Comparison of ENCODE assay signal across 1 cellular context in the genomic region with DNA sequence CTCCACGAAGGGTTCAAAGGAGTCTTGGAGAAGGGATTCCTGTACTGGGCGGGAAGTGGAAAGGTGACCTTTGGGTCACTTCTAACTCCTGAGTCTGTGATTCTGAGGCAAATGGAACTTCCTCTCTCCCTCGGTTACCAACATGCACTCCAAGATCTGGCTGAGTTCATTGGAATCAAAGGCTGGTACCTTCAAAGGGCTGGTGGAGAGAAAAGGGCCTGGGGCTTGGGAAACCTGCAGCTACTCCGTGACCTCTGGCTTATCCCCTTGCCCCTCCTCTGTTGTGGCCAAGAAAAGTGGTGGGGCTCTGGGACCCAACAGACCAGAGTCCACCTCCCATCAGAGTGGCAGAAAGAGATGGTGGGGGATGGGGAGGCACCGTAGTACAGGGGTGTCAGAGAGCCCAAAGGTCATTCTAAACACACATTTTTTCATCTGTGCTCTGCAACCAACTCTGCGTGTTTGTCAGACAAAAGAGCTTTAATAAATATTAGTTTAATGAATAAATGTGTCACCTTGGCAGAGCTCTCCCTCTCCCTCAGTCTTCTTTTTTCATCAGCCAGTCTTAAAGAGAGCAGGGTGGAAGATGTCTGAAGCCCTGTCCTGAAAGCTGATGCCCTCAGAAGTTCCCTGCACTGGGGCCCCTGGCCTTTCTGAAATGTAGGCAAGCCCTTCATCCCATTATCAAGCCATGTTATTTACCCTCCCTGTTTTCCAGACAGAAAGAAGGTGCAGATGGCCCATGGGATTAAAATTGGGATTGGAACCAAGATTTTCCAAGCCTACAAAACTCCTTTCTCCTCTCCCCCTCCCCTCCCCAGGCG.
TF ChIP-seq lines count a peak whose summit lies in the region.

No MANE protein-coding gene starts in this region.

TF ChIP-seq in HepG2, 621 proteins besides CTCF, POLR2A, EP300 and RAD21 (continued from another document and continues in another):
- TF ChIP-seq, protein P1, sequence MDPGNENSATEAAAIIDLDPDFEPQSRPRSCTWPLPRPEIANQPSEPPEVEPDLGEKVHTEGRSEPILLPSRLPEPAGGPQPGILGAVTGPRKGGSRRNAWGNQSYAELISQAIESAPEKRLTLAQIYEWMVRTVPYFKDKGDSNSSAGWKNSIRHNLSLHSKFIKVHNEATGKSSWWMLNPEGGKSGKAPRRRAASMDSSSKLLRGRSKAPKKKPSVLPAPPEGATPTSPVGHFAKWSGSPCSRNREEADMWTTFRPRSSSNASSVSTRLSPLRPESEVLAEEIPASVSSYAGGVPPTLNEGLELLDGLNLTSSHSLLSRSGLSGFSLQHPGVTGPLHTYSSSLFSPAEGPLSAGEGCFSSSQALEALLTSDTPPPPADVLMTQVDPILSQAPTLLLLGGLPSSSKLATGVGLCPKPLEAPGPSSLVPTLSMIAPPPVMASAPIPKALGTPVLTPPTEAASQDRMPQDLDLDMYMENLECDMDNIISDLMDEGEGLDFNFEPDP (CRISPR knock-in tag; conservative IDR thresholded peaks at IDR 0.05), result no peak
- no peak for TF ChIP-seq ZNF569 (CRISPR knock-in tag; IDR thresholded peaks at IDR 0.05; ENCODE audit: borderline replicate concordance)
- TF ChIP-seq, protein P2, sequence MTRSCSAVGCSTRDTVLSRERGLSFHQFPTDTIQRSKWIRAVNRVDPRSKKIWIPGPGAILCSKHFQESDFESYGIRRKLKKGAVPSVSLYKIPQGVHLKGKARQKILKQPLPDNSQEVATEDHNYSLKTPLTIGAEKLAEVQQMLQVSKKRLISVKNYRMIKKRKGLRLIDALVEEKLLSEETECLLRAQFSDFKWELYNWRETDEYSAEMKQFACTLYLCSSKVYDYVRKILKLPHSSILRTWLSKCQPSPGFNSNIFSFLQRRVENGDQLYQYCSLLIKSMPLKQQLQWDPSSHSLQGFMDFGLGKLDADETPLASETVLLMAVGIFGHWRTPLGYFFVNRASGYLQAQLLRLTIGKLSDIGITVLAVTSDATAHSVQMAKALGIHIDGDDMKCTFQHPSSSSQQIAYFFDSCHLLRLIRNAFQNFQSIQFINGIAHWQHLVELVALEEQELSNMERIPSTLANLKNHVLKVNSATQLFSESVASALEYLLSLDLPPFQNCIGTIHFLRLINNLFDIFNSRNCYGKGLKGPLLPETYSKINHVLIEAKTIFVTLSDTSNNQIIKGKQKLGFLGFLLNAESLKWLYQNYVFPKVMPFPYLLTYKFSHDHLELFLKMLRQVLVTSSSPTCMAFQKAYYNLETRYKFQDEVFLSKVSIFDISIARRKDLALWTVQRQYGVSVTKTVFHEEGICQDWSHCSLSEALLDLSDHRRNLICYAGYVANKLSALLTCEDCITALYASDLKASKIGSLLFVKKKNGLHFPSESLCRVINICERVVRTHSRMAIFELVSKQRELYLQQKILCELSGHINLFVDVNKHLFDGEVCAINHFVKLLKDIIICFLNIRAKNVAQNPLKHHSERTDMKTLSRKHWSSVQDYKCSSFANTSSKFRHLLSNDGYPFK (CRISPR knock-in tag; IDR thresholded peaks at IDR 0.05; ENCODE audit: borderline replicate concordance), result peak; percentile 60; the same call in 1 of the 2 replicates
- TF ChIP-seq ZNF713 (CRISPR knock-in tag; IDR thresholded peaks at IDR 0.05), result no peak
- peak; percentile 24; the same call in 1 of the 2 replicates for TF ChIP-seq ATF7 (IDR thresholded peaks at IDR 0.05)
- peak; percentile 54; the same call in 1 of the 2 replicates for TF ChIP-seq ATF7 (CRISPR knock-in tag; IDR thresholded peaks at IDR 0.05)
- TF ChIP-seq, protein P3, sequence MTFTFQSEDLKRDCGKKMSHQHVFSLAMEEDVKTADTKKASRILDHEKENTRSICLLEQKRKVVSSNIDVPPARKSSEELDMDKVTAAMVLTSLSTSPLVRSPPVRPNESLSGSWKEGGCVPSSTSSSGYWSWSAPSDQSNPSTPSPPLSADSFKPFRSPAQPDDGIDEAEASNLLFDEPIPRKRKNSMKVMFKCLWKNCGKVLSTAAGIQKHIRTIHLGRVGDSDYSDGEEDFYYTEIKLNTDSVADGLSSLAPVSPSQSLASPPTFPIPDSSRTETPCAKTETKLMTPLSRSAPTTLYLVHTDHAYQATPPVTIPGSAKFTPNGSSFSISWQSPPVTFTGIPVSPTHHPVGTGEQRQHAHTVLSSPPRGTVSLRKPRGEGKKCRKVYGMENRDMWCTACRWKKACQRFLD (CRISPR knock-in tag; IDR thresholded peaks at IDR 0.05; ENCODE audit: borderline replicate concordance), result no peak
- TF ChIP-seq MAZ (IDR thresholded peaks at IDR 0.05; ENCODE audit: borderline replicate concordance, low read depth, low read length), result no peak
- peak; percentile 60 for TF ChIP-seq MAZ (CRISPR knock-in tag; IDR thresholded peaks at IDR 0.05; ENCODE audit: low read depth)
- TF ChIP-seq CENPT (CRISPR knock-in tag; IDR thresholded peaks at IDR 0.05; ENCODE audit: low read depth), result no peak
- TF ChIP-seq ZKSCAN8 (CRISPR knock-in tag; IDR thresholded peaks at IDR 0.05; ENCODE audit: borderline replicate concordance), result peak; percentile 91; the same call in 1 of the 2 replicates
- peak; percentile 77 for TF ChIP-seq BRD4 (CRISPR knock-in tag; IDR thresholded peaks at IDR 0.05)
- TF ChIP-seq HMGA1 (CRISPR knock-in tag; conservative IDR thresholded peaks at IDR 0.05), result no peak
- peak; percentile 57 for TF ChIP-seq ZHX1 (CRISPR knock-in tag; IDR thresholded peaks at IDR 0.05; ENCODE audit: low read depth)
- peak; percentile 92 for TF ChIP-seq ZMYM3 (CRISPR knock-in tag; IDR thresholded peaks at IDR 0.05)
- peak; percentile 91 for TF ChIP-seq ISL2 (CRISPR knock-in tag; IDR thresholded peaks at IDR 0.05)
- peak; percentile 95 for TF ChIP-seq MED1 (CRISPR knock-in tag; IDR thresholded peaks at IDR 0.05)
- no peak for TF ChIP-seq ATF7-NPFF (CRISPR knock-in tag; IDR thresholded peaks at IDR 0.05; ENCODE audit: low read depth)
- TF ChIP-seq ZBTB42 (CRISPR knock-in tag; IDR thresholded peaks at IDR 0.05), result no peak
- TF ChIP-seq ZNF839 (CRISPR knock-in tag; IDR thresholded peaks at IDR 0.05; ENCODE audit: borderline replicate concordance), result no peak
- TF ChIP-seq ZNF546 (CRISPR knock-in tag; conservative IDR thresholded peaks at IDR 0.05), result 0 out of 2 replicates have a peak, but pooled peaks have one; percentile 15
- TF ChIP-seq ZNF124 (CRISPR knock-in tag; IDR thresholded peaks at IDR 0.05), result no peak; the same call in 1 of the 2 replicates
- TF ChIP-seq CSRNP1 (CRISPR knock-in tag; IDR thresholded peaks at IDR 0.05), result no peak; the same call in 1 of the 2 replicates
- peak; percentile 61; the same call in 1 of the 2 replicates for TF ChIP-seq ZNF691 (CRISPR knock-in tag; IDR thresholded peaks at IDR 0.05; ENCODE audit: borderline replicate concordance, low read depth)
- TF ChIP-seq ZNF326 (CRISPR knock-in tag; IDR thresholded peaks at IDR 0.05; ENCODE audit: borderline replicate concordance), result no peak
- TF ChIP-seq ZNF607 (CRISPR knock-in tag; IDR thresholded peaks at IDR 0.05; ENCODE audit: borderline replicate concordance), result peak; percentile 37; the same call in 1 of the 2 replicates
- TF ChIP-seq MAX (IDR thresholded peaks at IDR 0.05), result peak; percentile 76; the same call in 1 of the 2 replicates
- TF ChIP-seq ZBTB3 (CRISPR knock-in tag; IDR thresholded peaks at IDR 0.05; ENCODE audit: borderline replicate concordance, low read depth), result 0 out of 2 replicates have a peak, but pooled peaks have one; percentile 27
- peak; percentile 92 for TF ChIP-seq ZNF350 (CRISPR knock-in tag; IDR thresholded peaks at IDR 0.05; ENCODE audit: borderline replicate concordance, low read depth)
- no peak for TF ChIP-seq NCOA5 (CRISPR knock-in tag; IDR thresholded peaks at IDR 0.05)
- peak; percentile 90 for TF ChIP-seq REPIN1 (CRISPR knock-in tag; IDR thresholded peaks at IDR 0.05; ENCODE audit: borderline replicate concordance, low read depth)
- 0 out of 2 replicates have a peak, but pooled peaks have one; percentile 33 for TF ChIP-seq ZFP37 (CRISPR knock-in tag; IDR thresholded peaks at IDR 0.05; ENCODE audit: borderline replicate concordance)
- peak; percentile 72 for TF ChIP-seq THAP11 (CRISPR knock-in tag; IDR thresholded peaks at IDR 0.05)
- TF ChIP-seq ZNF768 (CRISPR knock-in tag; IDR thresholded peaks at IDR 0.05), result no peak
- 0 out of 2 replicates have a peak, but pooled peaks have one; percentile 71 for TF ChIP-seq ZNF20 (CRISPR knock-in tag; IDR thresholded peaks at IDR 0.05)
- TF ChIP-seq PBX2 (CRISPR knock-in tag; IDR thresholded peaks at IDR 0.05), result peak; percentile 73
- TF ChIP-seq GMEB2 (CRISPR knock-in tag; IDR thresholded peaks at IDR 0.05; ENCODE audit: low read depth), result no peak
- 0 out of 2 replicates have a peak, but pooled peaks have one; percentile 20 for TF ChIP-seq SP2 (CRISPR knock-in tag; IDR thresholded peaks at IDR 0.05)
- no peak for TF ChIP-seq NFIB (CRISPR knock-in tag; IDR thresholded peaks at IDR 0.05; ENCODE audit: borderline replicate concordance)
- TF ChIP-seq MXD3 (CRISPR knock-in tag; IDR thresholded peaks at IDR 0.05), result no peak
